ENCODE assay signal across 1 cellular context in the genomic region with DNA sequence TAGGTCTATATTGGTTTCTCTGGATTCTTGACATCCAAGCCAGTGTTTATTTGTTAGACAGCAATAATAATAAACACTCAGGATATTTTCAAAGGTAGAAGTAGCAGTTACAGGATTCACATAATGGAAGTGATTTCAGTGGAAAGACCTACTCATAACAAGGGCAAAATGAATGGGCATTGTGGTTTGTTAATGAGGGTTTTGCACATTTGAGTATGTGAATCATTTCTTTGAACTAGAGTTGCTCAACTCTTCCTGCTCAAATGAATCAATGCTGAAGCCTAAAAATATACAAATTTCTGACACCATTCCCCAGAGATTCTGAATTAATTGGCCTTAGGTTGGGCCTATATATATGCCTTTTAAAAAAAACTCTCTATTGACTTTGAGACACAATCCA.
A peak's percentile ranks its signal among the peaks of the same experiment; 100 is the strongest.
TF ChIP-seq lines count a peak whose summit lies in the region.

No MANE protein-coding gene starts in this region.

TF ChIP-seq in K562, 482 proteins besides CTCF, POLR2A, EP300 and RAD21 (continued from another document):
- TF ChIP-seq CEBPG (CRISPR knock-in tag; IDR thresholded peaks at IDR 0.05) = no peak
- TF ChIP-seq CEBPG (tag; conservative IDR thresholded peaks at IDR 0.05 in 1 of 2, IDR thresholded peaks at IDR 0.05 in 1 of 2) = peak in 1 of 2 experiments; percentile 62; a peak in 2 of 4 replicates
